ENCODE assay signal across 2 cellular contexts in the genomic region with DNA sequence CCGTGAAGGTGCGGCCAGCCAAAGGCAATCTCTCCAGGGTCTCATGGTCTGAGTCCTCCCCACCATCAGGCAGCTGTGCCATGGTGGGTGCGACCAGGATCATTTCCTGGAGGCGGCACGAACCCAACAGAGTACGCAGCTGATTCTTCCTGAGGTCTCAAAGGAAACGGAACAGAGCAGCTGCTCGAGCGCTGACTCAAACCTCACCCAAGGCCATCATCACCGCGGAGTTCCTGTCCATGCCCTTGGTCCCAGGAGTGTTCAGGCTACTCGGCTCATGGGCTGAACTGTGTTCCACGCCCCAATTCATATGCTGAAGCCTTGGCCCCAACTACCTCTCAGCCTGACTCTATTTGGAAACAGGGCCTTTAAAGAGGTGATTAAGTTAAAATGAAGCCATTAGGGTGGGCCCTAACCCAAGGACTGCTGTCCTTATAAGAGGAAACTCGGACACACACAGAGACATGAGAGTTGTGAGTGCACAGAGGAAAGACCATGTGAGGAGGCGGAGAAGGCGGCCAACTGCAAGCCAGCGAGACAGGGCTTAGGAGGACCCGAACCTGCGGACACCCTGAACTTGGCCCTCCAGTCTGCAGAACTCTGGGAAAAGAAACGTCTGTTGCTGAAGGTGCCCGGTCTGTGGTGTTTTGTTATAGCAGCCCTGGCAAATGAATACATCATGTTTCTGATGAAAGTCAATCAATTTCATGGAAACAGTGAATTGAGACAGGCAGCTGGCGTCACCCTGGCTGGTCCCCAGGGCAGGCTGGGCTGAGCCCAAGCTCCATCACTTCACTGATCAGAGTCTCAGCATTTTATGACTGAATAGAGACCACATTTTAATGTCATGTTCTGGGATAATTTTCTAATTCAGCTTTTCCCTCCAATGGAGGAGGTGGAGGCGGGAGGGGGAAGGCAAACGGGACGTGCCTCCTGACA.
TF ChIP-seq lines count a peak whose summit lies in the region.

No MANE protein-coding gene starts in this region.

TF ChIP-seq in HCT116, 20 proteins besides CTCF, POLR2A, EP300 and RAD21:
- no peak for TF ChIP-seq CEBPB (IDR thresholded peaks at IDR 0.05; ENCODE audit: low read depth)
- peak; percentile 74 for TF ChIP-seq TCF7L2 (IDR thresholded peaks at IDR 0.05; ENCODE audit: borderline replicate concordance, extremely low read depth, insufficient read depth, insufficient read length)

TF ChIP-seq in K562, 482 proteins besides CTCF, POLR2A, EP300 and RAD21:
- no peak for TF ChIP-seq NFIC (IDR thresholded peaks at IDR 0.05)
- TF ChIP-seq STAT5A (IDR thresholded peaks at IDR 0.05; ENCODE audit: borderline replicate concordance, low read length) = no peak
- no peak for TF ChIP-seq HCFC1 (IDR thresholded peaks at IDR 0.05; ENCODE audit: low read depth, low read length)
- no peak for TF ChIP-seq ZNF354B (CRISPR knock-in tag; IDR thresholded peaks at IDR 0.05)
- no peak for TF ChIP-seq PHF8 (IDR thresholded peaks at IDR 0.05; ENCODE audit: borderline replicate concordance, low read length)
- TF ChIP-seq ZNF175 (CRISPR knock-in tag; IDR thresholded peaks at IDR 0.05; ENCODE audit: low read depth) = 0 out of 2 replicates have a peak, but pooled peaks have one; percentile 25
- TF ChIP-seq GABPA (tag; conservative IDR thresholded peaks at IDR 0.05; ENCODE audit: low read depth) = no peak
- no peak for TF ChIP-seq BACH1 (tag; IDR thresholded peaks at IDR 0.05)
